ENCODE assay signal across 10 cellular contexts in genomic region chr18:3251249-3251962, GRCh38. TPM values are rescaled to one million over a fixed set of nuclear protein-coding genes. Genes with fewer than 3 reads are reported as not detected.
DNase-seq lines count a peak whose midpoint lies in the region; ATAC-seq and TF ChIP-seq lines count a peak whose summit lies in the region.
"Had no signal": no experiment of that assay in that cellular context is flagged by ENCODE, and none has a peak within 500 bp of the region (broad histone marks: within the 10 kb centered on the region; RNA-seq: fewer than 3 reads in every experiment).

No MANE protein-coding gene starts in this region.

- H3K4me3 Mint-ChIP-seq in activated CD4-positive, alpha-beta T cell treated with anti-CD3 and anti-CD28 coated beads, Interleukin-2, amount 10 ng/mL, durations not matched to agents 7 days and 5 days, result peak overlapping the region; percentile 63
- peak overlapping the region; percentile 55 for H3K4me3 Mint-ChIP-seq in activated CD8-positive, alpha-beta T cell treated with anti-CD3 and anti-CD28 coated beads for 36 hours
- H3K4me3 Mint-ChIP-seq in stimulated activated effector memory CD8-positive, alpha-beta T cell treated with anti-CD3 and anti-CD28 coated beads, Interleukin-12 subunit alpha, Interleukin-12 subunit beta, amount 100 ng/mL, for 72 hours, result peak overlapping the region; percentile 48

- H3K9me3 Mint-ChIP-seq in activated CD4-positive, alpha-beta T cell treated with anti-CD3 and anti-CD28 coated beads, Interleukin-2, amount 10 ng/mL, durations not matched to agents 7 days and 5 days, result no peaks in the 10 kb centered on the region
- H3K9me3 Mint-ChIP-seq in activated CD8-positive, alpha-beta T cell treated with anti-CD3 and anti-CD28 coated beads for 36 hours, result no peaks in the 10 kb centered on the region
- no peaks in the 10 kb centered on the region for H3K9me3 Mint-ChIP-seq in stimulated activated effector memory CD8-positive, alpha-beta T cell treated with anti-CD3 and anti-CD28 coated beads, Interleukin-12 subunit alpha, Interleukin-12 subunit beta, amount 100 ng/mL, for 72 hours

- no peaks in the 10 kb centered on the region for H3K9me3 ChIP-seq in left ventricle myocardium inferior (replicated peaks)

- peaks cover 55% of the 10 kb centered on the region for H3K4me1 Mint-ChIP-seq in activated CD4-positive, alpha-beta T cell treated with anti-CD3 and anti-CD28 coated beads, Interleukin-2, amount 10 ng/mL, durations not matched to agents 7 days and 5 days
- H3K4me1 Mint-ChIP-seq in activated CD8-positive, alpha-beta T cell treated with anti-CD3 and anti-CD28 coated beads for 36 hours (ENCODE audit: low read depth), result peaks cover 58% of the 10 kb centered on the region
- H3K4me1 Mint-ChIP-seq in stimulated activated effector memory CD8-positive, alpha-beta T cell treated with anti-CD3 and anti-CD28 coated beads, Interleukin-12 subunit alpha, Interleukin-12 subunit beta, amount 100 ng/mL, for 72 hours, result peaks cover 54% of the 10 kb centered on the region

- CTCF ChIA-PET in activated CD4-positive, alpha-beta T cell treated with anti-CD3 and anti-CD28 coated beads, Interleukin-2, amount 10 ng/mL, durations not matched to agents 7 days and 5 days (lab: Charles Lee), result interaction anchor here (1.0 to 2.1 kb wide), 3 partner anchors 9 to 46 kb away, joined by 4 to 6 read pairs (median 5); no protein-coding TSS in a partner anchor
- CTCF ChIA-PET in activated CD8-positive, alpha-beta T cell treated with anti-CD3 and anti-CD28 coated beads for 36 hours (lab: Charles Lee), result interaction anchor here (1.0 to 2.8 kb wide), 6 partner anchors 9 to 520 kb away, joined by 3 to 16 read pairs (median 4); partner anchors contain the start of gene MYL12B

- H3K4me1 ChIP-seq in left ventricle myocardium inferior, result peaks cover 87% of the 10 kb centered on the region

- no peak for TF ChIP-seq CTCF in activated CD8-positive, alpha-beta T cell treated with anti-CD3 and anti-CD28 coated beads for 36 hours (IDR thresholded peaks at IDR 0.05)
- TF ChIP-seq CTCF in left ventricle myocardium inferior (IDR thresholded peaks at IDR 0.05; ENCODE audit: borderline replicate concordance), result no peak

- H3K27me3 ChIP-seq in left ventricle myocardium inferior (ENCODE audit: low read depth), result no peaks in the 10 kb centered on the region
- H3K27me3 ChIP-seq: foreskin keratinocyte had no signal

- peak overlapping the region; percentile 100 for H3K27ac ChIP-seq in left ventricle myocardium inferior (replicated peaks)
- H3K27ac ChIP-seq: foreskin keratinocyte had no signal

- no peak for DNase-seq in activated CD4-positive, alpha-beta T cell treated with anti-CD3 and anti-CD28 coated beads, Interleukin-2, amount 10 ng/mL, durations not matched to agents 7 days and 5 days
- DNase-seq in activated CD4-positive, alpha-beta T cell treated with anti-CD3 and anti-CD28 coated beads, Interleukin-2, amount 50 U/mL, for 48 hours, result no peak
- DNase-seq in activated CD8-positive, alpha-beta T cell treated with anti-CD3 and anti-CD28 coated beads for 36 hours, result no peak
- DNase-seq in left ventricle myocardium inferior (no peak), HuH-7.5 (ENCODE audit: low spot score) (no peak), 8988T (no peak)
- DNase-seq in stimulated activated effector memory CD8-positive, alpha-beta T cell treated with anti-CD3 and anti-CD28 coated beads, Interleukin-12 subunit alpha, Interleukin-12 subunit beta, amount 100 ng/mL, for 72 hours (ENCODE audit: low spot score in 2 of 2), result no peak
- DNase-seq in activated effector memory CD4-positive, alpha-beta T cell treated with Interleukin-2 at 50 U/mL for 16 hours, result no peak
- DNase-seq: T1000 had no signal

- POLR2A ChIA-PET in activated CD4-positive, alpha-beta T cell treated with anti-CD3 and anti-CD28 coated beads, Interleukin-2, amount 10 ng/mL, durations not matched to agents 7 days and 5 days (lab: Charles Lee), result interaction anchor here (0.6 to 1.0 kb wide), 2 partner anchors 9 to 201 kb away, joined by 4 to 11 read pairs; no protein-coding TSS in a partner anchor
- POLR2A ChIA-PET in activated CD8-positive, alpha-beta T cell treated with anti-CD3 and anti-CD28 coated beads for 36 hours (lab: Charles Lee), result interaction anchor here (0.9 to 2.8 kb wide), 5 partner anchors 9 to 200 kb away, joined by 3 to 34 read pairs (median 4); partner anchors contain the start of gene MYL12B

- peaks cover 75% of the 10 kb centered on the region for H3K36me3 Mint-ChIP-seq in activated CD4-positive, alpha-beta T cell treated with anti-CD3 and anti-CD28 coated beads, Interleukin-2, amount 10 ng/mL, durations not matched to agents 7 days and 5 days (ENCODE audit: low read depth)
- peaks cover 62% of the 10 kb centered on the region for H3K36me3 Mint-ChIP-seq in activated CD8-positive, alpha-beta T cell treated with anti-CD3 and anti-CD28 coated beads for 36 hours (ENCODE audit: low read depth)
- peaks cover 89% of the 10 kb centered on the region for H3K36me3 Mint-ChIP-seq in stimulated activated effector memory CD8-positive, alpha-beta T cell treated with anti-CD3 and anti-CD28 coated beads, Interleukin-12 subunit alpha, Interleukin-12 subunit beta, amount 100 ng/mL, for 72 hours

- H3K36me3 ChIP-seq in left ventricle myocardium inferior, result peaks cover 46% of the 10 kb centered on the region

- H3K27ac Mint-ChIP-seq in activated CD4-positive, alpha-beta T cell treated with anti-CD3 and anti-CD28 coated beads, Interleukin-2, amount 10 ng/mL, durations not matched to agents 7 days and 5 days, result no peak overlapping the region
- peak overlapping the region; percentile 75 for H3K27ac Mint-ChIP-seq in activated CD8-positive, alpha-beta T cell treated with anti-CD3 and anti-CD28 coated beads for 36 hours
- peak overlapping the region; percentile 87 for H3K27ac Mint-ChIP-seq in stimulated activated effector memory CD8-positive, alpha-beta T cell treated with anti-CD3 and anti-CD28 coated beads, Interleukin-12 subunit alpha, Interleukin-12 subunit beta, amount 100 ng/mL, for 72 hours

- H3K27me3 Mint-ChIP-seq in activated CD4-positive, alpha-beta T cell treated with anti-CD3 and anti-CD28 coated beads, Interleukin-2, amount 10 ng/mL, durations not matched to agents 7 days and 5 days, result no peaks in the 10 kb centered on the region
- H3K27me3 Mint-ChIP-seq in activated CD8-positive, alpha-beta T cell treated with anti-CD3 and anti-CD28 coated beads for 36 hours, result no peaks in the 10 kb centered on the region

- peak overlapping the region; percentile 98 for H3K4me3 ChIP-seq in left ventricle myocardium inferior

- no peak for ATAC-seq in activated CD8-positive, alpha-beta T cell treated with anti-CD3 and anti-CD28 coated beads for 36 hours
- no peak for ATAC-seq in stimulated activated effector memory CD8-positive, alpha-beta T cell treated with anti-CD3 and anti-CD28 coated beads, Interleukin-12 subunit alpha, Interleukin-12 subunit beta, amount 100 ng/mL, for 72 hours

- intact Hi-C loops in activated CD8-positive, alpha-beta T cell treated with anti-CD3 and anti-CD28 coated beads for 36 hours (cut with micrococcal nuclease), result no loop called here
- intact Hi-C loops in left ventricle myocardium inferior (cut with micrococcal nuclease), result no loop called here

RNA-seq across cellular contexts. Expression of gene MYL12A, which starts 3.8 kb away (rescaled TPM):
- 1,000 to 10,000 TPM in 1 of 2 experiments, 100 to 1,000 TPM in 1; 944 to 1,045 TPM for total RNA-seq in activated CD4-positive, alpha-beta T cell treated with anti-CD3 and anti-CD28 coated beads, Interleukin-2, amount 10 ng/mL, durations not matched to agents 7 days and 5 days
- 100 to 1,000 TPM; 405 to 423 TPM for total RNA-seq in activated CD8-positive, alpha-beta T cell treated with anti-CD3 and anti-CD28 coated beads for 36 hours
- total RNA-seq in left ventricle myocardium inferior, result 2,410 TPM

RNA-seq across cellular contexts. Expression of gene MYL12B, which starts 10.5 kb away (rescaled TPM):
- total RNA-seq in activated CD4-positive, alpha-beta T cell treated with anti-CD3 and anti-CD28 coated beads, Interleukin-2, amount 10 ng/mL, durations not matched to agents 7 days and 5 days, result 100 to 1,000 TPM; 351 to 395 TPM
- total RNA-seq in activated CD8-positive, alpha-beta T cell treated with anti-CD3 and anti-CD28 coated beads for 36 hours, result 100 to 1,000 TPM; 243 to 264 TPM
- 176 TPM for total RNA-seq in left ventricle myocardium inferior

RNA-seq across cellular contexts. Expression of gene MYOM1, which starts 31.6 kb away (rescaled TPM):
- 1 to 10 TPM in 1 of 2 experiments, under 1 TPM in 1; 0.71 to 2.1 TPM for total RNA-seq in activated CD4-positive, alpha-beta T cell treated with anti-CD3 and anti-CD28 coated beads, Interleukin-2, amount 10 ng/mL, durations not matched to agents 7 days and 5 days
- 1 to 10 TPM; 1.0 to 1.3 TPM for total RNA-seq in activated CD8-positive, alpha-beta T cell treated with anti-CD3 and anti-CD28 coated beads for 36 hours
- total RNA-seq in left ventricle myocardium inferior, result 667 TPM

Comparison
In these comparisons a context has a peak if more than half of its experiments do, and no peak if none do; other contexts are left out.
1. RNA of gene MYOM1, which starts 31.6 kb away (total RNA-seq): 667 TPM in left ventricle myocardium inferior (single experiment); 0.71 to 2.1 TPM in activated CD4-positive, alpha-beta T cell treated with anti-CD3 and anti-CD28 coated beads, Interleukin-2, amount 10 ng/mL, durations not matched to agents 7 days and 5 days and 1.0 to 1.3 TPM in activated CD8-positive, alpha-beta T cell treated with anti-CD3 and anti-CD28 coated beads for 36 hours; every median in the first group is over 100 times any median in the second.
2. Peak in every context shown above with its lines, with median percentiles within 50 percentile points of each other: H3K4me3 Mint-ChIP-seq.